ENCODE assay signal across 8 cellular contexts in the genomic region with DNA sequence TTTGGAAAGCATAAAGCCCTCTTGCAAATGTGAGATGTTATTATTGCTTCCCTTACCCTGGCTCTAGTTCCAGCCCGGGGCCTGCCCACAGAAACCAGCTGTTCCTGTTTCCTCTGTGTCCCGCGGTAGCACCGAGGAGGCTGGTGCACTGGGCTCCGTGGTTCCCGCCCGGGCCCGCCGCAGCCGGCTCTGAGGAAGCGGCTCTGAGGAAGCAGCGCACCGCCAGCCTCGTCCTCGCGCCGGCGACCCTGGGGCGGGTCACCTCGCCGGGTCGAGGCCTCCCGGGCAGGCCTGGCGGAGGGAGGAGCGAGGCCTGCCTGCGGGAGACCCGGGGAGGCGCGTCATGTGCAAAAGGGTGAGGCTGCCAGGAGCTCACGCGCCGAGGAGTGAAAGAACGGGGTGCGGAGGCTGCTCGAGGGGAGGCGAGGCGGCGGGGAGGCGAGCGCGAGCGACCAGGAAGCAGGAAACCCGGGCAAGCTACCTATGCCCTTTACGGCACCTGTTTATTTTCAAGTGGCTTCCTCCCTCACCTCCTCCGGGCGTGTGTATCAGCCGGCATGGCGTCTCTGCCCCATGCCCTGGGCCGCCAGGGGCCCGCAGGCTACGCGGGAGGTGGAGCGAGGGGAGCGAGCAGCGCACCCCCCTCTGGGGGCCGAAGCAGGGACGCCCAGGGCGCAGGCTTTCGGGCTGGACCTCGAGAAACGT.
A peak's percentile ranks its signal among the peaks of the same experiment; 100 is the strongest.
DNase-seq lines count a peak whose midpoint lies in the region; ATAC-seq lines count a peak whose summit lies in the region.

No MANE protein-coding gene starts in this region.

- DNase-seq in SHP77 (lab: John Stamatoyannopoulos, UW): peak; percentile 33 to 46
- DNase-seq in SHP77 treated with DMSO at 0.1 percent for 48 hours (lab: John Stamatoyannopoulos, UW): no peak
- peak; percentile 22 for DNase-seq in OCI-M1 (lab: John Stamatoyannopoulos, UW)
- peak; percentile 46 for DNase-seq in activated gamma-delta T cell treated with Interleukin-2 at 50 U/mL for 16 hours
- peak; percentile 73 for DNase-seq in germinal center (ENCODE audit: low spot score)
- peak in 47 of 56 donors; percentile 3 to 76 (median 37) for DNase-seq in nucleus accumbens (lab: John Stamatoyannopoulos, UW)

- H3K27me3 ChIP-seq in thymus (ENCODE audit: control insufficient read depth, insufficient read depth): no peaks in the 10 kb centered on the region

- no peaks in the 10 kb centered on the region for H3K36me3 ChIP-seq in thymus (ENCODE audit: control insufficient read depth, insufficient read depth)

- H3K4me3 ChIP-seq in thymus (ENCODE audit: low read length): peak overlapping the region; percentile 71

- peak; percentile 84 for ATAC-seq in HG03039 (IDR thresholded peaks at IDR 0.05; ENCODE audit: unreplicated experiment)

- H3K27ac ChIP-seq in thymus (ENCODE audit: low read depth): peak overlapping the region; percentile 89

- no peaks in the 10 kb centered on the region for H3K9me3 ChIP-seq in thymus (ENCODE audit: control insufficient read depth)

- WGBS in thymus: under 1% methylated on average over 61 of the region's 61 CpGs

- peaks cover 3% of the 10 kb centered on the region for H3K4me1 ChIP-seq in thymus (ENCODE audit: control insufficient read depth, insufficient read depth, low read length)
